ENCODE assay signal across 10 cellular contexts in the genomic region with DNA sequence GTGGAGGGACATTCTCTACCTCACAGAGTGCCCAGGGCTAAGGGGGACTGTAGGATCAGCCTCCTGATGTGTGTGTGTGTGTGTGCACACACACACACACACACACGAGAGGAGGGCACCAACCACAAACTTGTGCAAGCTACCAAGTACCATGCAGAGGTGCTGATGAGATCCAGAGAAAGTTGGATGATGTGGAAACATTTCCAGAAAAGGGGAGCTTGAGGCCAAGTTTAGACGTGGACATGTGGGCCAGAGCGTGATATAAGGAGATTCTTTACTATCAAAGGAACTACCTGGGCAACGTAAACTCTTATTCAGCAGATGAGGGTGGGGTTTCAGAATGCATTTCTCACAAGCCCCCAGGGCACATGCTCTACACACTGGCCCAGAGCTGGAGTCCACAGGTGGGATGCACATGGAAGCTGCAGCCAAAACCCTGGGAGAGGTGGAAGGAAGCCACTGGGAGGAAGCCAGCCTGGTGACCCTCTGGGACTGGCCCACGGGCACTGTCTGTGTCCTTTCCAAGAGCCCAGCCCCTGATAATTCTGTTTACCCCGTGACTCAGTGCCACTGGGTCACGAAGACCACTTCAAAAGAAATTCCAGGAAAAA. TPM values are rescaled to one million over a fixed set of nuclear protein-coding genes. Genes with fewer than 3 reads are reported as not detected.
A peak's percentile ranks its signal among the peaks of the same experiment; 100 is the strongest.
DNase-seq lines count a peak whose midpoint lies in the region; ATAC-seq and TF ChIP-seq lines count a peak whose summit lies in the region.
"Had no signal": no experiment of that assay in that cellular context is flagged by ENCODE, and none has a peak within 500 bp of the region (broad histone marks: within the 10 kb centered on the region; RNA-seq: fewer than 3 reads in every experiment).

No MANE protein-coding gene starts in this region.

- H3K27ac Mint-ChIP-seq in H9: peak overlapping the region in 2 of 3 experiments; percentile 55 to 63; a peak in 3 of 7 replicates
- peak overlapping the region; percentile 41 for H3K27ac Mint-ChIP-seq in activated naive CD8-positive, alpha-beta T cell
- peak overlapping the region; percentile 72 for H3K27ac Mint-ChIP-seq in stimulated activated memory B cell treated with anti-CD40 and anti-IgM and Interleukin-4, amounts not matched to agents 10 μg/mL and 1 μg/mL and 100 μg/mL, for 72 hours

- H2BK5ac ChIP-seq in H9 (ENCODE audit: insufficient read length, low read length): no peak overlapping the region

- TF ChIP-seq CTCF in H9 (conservative IDR thresholded peaks at IDR 0.05): no peak
- no peak for TF ChIP-seq CTCF in fibroblast of the aortic adventitia (IDR thresholded peaks at IDR 0.05; ENCODE audit: insufficient read depth, low read length)
- no peak for TF ChIP-seq CTCF in GM20000 (IDR thresholded peaks at IDR 0.05; ENCODE audit: extremely low read depth, missing control alignments)

- H3K9me3 ChIP-seq in H9 (ENCODE audit: control insufficient read depth, low read depth, low read length): no peaks in the 10 kb centered on the region
- H3K9me3 ChIP-seq: ovary had no signal

- H4K8ac ChIP-seq in H9 (replicated peaks; ENCODE audit: insufficient read length, low read depth, low read length): no peak overlapping the region

- peaks cover 2% of the 10 kb centered on the region for H3K79me1 ChIP-seq in H9 (ENCODE audit: insufficient read depth, low read depth, low read length, poor library complexity, severe bottlenecking)

- H3K4me2 ChIP-seq in H9 (ENCODE audit: insufficient read depth, insufficient read length, low read length): no peak overlapping the region

- H3K79me2 ChIP-seq in H9 (ENCODE audit: insufficient read depth, low read length): peaks cover 2% of the 10 kb centered on the region; the same call in 1 of the 2 replicates

- no peaks in the 10 kb centered on the region for H3K27me3 ChIP-seq in H9 (ENCODE audit: insufficient read depth, low read length)
- H3K27me3 ChIP-seq: ovary had no signal

- no peak overlapping the region for H2BK20ac ChIP-seq in H9 (ENCODE audit: low read depth, low read length, poor library complexity, severe bottlenecking)

- H3T11ph ChIP-seq in H9 (ENCODE audit: low read length): no peak overlapping the region

- H4K5ac ChIP-seq in H9 (ENCODE audit: insufficient read length, low read depth, low read length): no peak overlapping the region

- peaks cover 0 to 18% (median 4%) of the 10 kb centered on the region in 3 experiments; a peak in 4 of 7 replicates for H3K36me3 Mint-ChIP-seq in H9 (ENCODE audit: insufficient read depth in 1 of 3, low read depth in 3 of 3)
- no peaks in the 10 kb centered on the region for H3K36me3 Mint-ChIP-seq in activated naive CD8-positive, alpha-beta T cell
- no peaks in the 10 kb centered on the region for H3K36me3 Mint-ChIP-seq in stimulated activated memory B cell treated with anti-CD40 and anti-IgM and Interleukin-4, amounts not matched to agents 10 μg/mL and 1 μg/mL and 100 μg/mL, for 72 hours

- no peak overlapping the region for H3K23ac ChIP-seq in H9 (ENCODE audit: insufficient read length, low read depth, low read length)

- WGBS in H9 (ENCODE audit: extremely low coverage, insufficient read length, low lambda C conversion rate): no CpG with 5 or more reads among the region's 7 CpGs

- no peak overlapping the region for H3K9ac ChIP-seq in H9 (ENCODE audit: extremely low read depth, insufficient read length, low read length)

- H3K23me2 ChIP-seq in H9 (ENCODE audit: insufficient read length, low read depth, low read length, poor library complexity, severe bottlenecking): no peaks in the 10 kb centered on the region

- no peak overlapping the region for H3K4me3 Mint-ChIP-seq in H9
- no peak overlapping the region for H3K4me3 Mint-ChIP-seq in activated naive CD8-positive, alpha-beta T cell
- H3K4me3 Mint-ChIP-seq in stimulated activated memory B cell treated with anti-CD40 and anti-IgM and Interleukin-4, amounts not matched to agents 10 μg/mL and 1 μg/mL and 100 μg/mL, for 72 hours: no peak overlapping the region

- H2AFZ ChIP-seq in H9 (ENCODE audit: low read length): no peak overlapping the region

- H4K20me1 ChIP-seq in H9 (ENCODE audit: control insufficient read depth, insufficient read depth, insufficient read length): no peaks in the 10 kb centered on the region

- no peak overlapping the region for H3K18ac ChIP-seq in H9 (ENCODE audit: insufficient read length, low read depth, low read length)

- H3K14ac ChIP-seq in H9 (ENCODE audit: insufficient read depth, low read length): no peak overlapping the region; the same call in 1 of the 2 replicates

- H3K56ac ChIP-seq in H9 (ENCODE audit: insufficient read length, low read depth, low read length): no peak overlapping the region

- H3K9me3 Mint-ChIP-seq in H9: no peaks in the 10 kb centered on the region
- no peaks in the 10 kb centered on the region for H3K9me3 Mint-ChIP-seq in activated naive CD8-positive, alpha-beta T cell (ENCODE audit: low read depth)
- no peaks in the 10 kb centered on the region for H3K9me3 Mint-ChIP-seq in stimulated activated memory B cell treated with anti-CD40 and anti-IgM and Interleukin-4, amounts not matched to agents 10 μg/mL and 1 μg/mL and 100 μg/mL, for 72 hours

- no peak for ATAC-seq in stimulated activated memory B cell treated with anti-CD40 and anti-IgM and Interleukin-4, amounts not matched to agents 10 μg/mL and 1 μg/mL and 100 μg/mL, for 72 hours
- no peak for ATAC-seq in HG02588 (IDR thresholded peaks at IDR 0.05; ENCODE audit: unreplicated experiment)

- no peak overlapping the region for H2AK5ac ChIP-seq in H9 (ENCODE audit: insufficient read length, low read length)

- H3K4me3 ChIP-seq in fibroblast of the aortic adventitia (ENCODE audit: low read depth, low read length): no peak overlapping the region
- H3K4me3 ChIP-seq: ovary had no signal

- peaks cover 10% of the 10 kb centered on the region; the same call in 1 of the 2 replicates for H3K4me1 ChIP-seq in H9 (ENCODE audit: insufficient read depth, low read length)

- H2BK15ac ChIP-seq in H9 (ENCODE audit: low read depth, low read length): no peak overlapping the region

- no peak overlapping the region for H3K27ac ChIP-seq in H9 (ENCODE audit: insufficient read length, low read depth, low read length)

- H2BK120ac ChIP-seq in H9 (ENCODE audit: low read depth, low read length, poor library complexity, severe bottlenecking): no peak overlapping the region

- H2BK12ac ChIP-seq in H9 (ENCODE audit: insufficient read length, low read depth, low read length): no peak overlapping the region

- H3K27me3 Mint-ChIP-seq in H9 (ENCODE audit: low read depth): no peaks in the 10 kb centered on the region
- no peaks in the 10 kb centered on the region for H3K27me3 Mint-ChIP-seq in activated naive CD8-positive, alpha-beta T cell
- no peaks in the 10 kb centered on the region for H3K27me3 Mint-ChIP-seq in stimulated activated memory B cell treated with anti-CD40 and anti-IgM and Interleukin-4, amounts not matched to agents 10 μg/mL and 1 μg/mL and 100 μg/mL, for 72 hours

- H3K4ac ChIP-seq in H9 (ENCODE audit: low read depth, low read length): no peak overlapping the region

- no peak overlapping the region for H4K91ac ChIP-seq in H9 (ENCODE audit: insufficient read length, low read depth, low read length)

- peaks cover 59 to 68% of the 10 kb centered on the region in 2 experiments for H3K4me1 Mint-ChIP-seq in H9
- peaks cover 19% of the 10 kb centered on the region for H3K4me1 Mint-ChIP-seq in activated naive CD8-positive, alpha-beta T cell (ENCODE audit: low read depth)
- peaks cover 31% of the 10 kb centered on the region for H3K4me1 Mint-ChIP-seq in stimulated activated memory B cell treated with anti-CD40 and anti-IgM and Interleukin-4, amounts not matched to agents 10 μg/mL and 1 μg/mL and 100 μg/mL, for 72 hours

- DNase-seq in H9 (no peak), fibroblast of the aortic adventitia (ENCODE audit: low read depth) (peak; percentile 20), GM20000 (ENCODE audit: low spot score) (no peak), NCI-H526 (lab: John Stamatoyannopoulos, UW) (no peak)
- DNase-seq in stimulated activated CD4-positive, alpha-beta T cell treated with anti-CD3 and anti-CD28 coated beads, Interleukin-4, amount 100 ng/mL, for 4 hours: no peak
- DNase-seq: H7 had no signal

RNA-seq across cellular contexts. Expression of gene DLG5, which starts 53.5 kb away (rescaled TPM):
- 67.2 and 67.4 TPM in 2 replicates for total RNA-seq in H9 (2021)
- 32.4 and 42.7 TPM in 2 replicates for total RNA-seq in fibroblast of the aortic adventitia (ENCODE audit: low replicate concordance)
